Comparison of ENCODE assay signal across 18 cellular contexts in genomic region chr11:77505956-77506355, GRCh38. TPM values are rescaled to one million over a fixed set of nuclear protein-coding genes. Genes with fewer than 3 reads are reported as not detected.
DNase-seq lines count a peak whose midpoint lies in the region; ATAC-seq and TF ChIP-seq lines count a peak whose summit lies in the region.
"Had no signal": no experiment of that assay in that cellular context is flagged by ENCODE, and none has a peak within 500 bp of the region (broad histone marks: within the 10 kb centered on the region; RNA-seq: fewer than 3 reads in every experiment).

No MANE protein-coding gene starts in this region.

- H2AFZ ChIP-seq in mammary epithelial cell (ENCODE audit: low read depth, low read length), result peak overlapping the region; percentile 36

- no peaks in the 10 kb centered on the region for H3K4me1 Mint-ChIP-seq in CD8-positive, alpha-beta memory T cell

- TF ChIP-seq POLR2A in prostate gland (IDR thresholded peaks at IDR 0.05), result no peak

- H3K4me3 Mint-ChIP-seq in CD8-positive, alpha-beta memory T cell, result no peak overlapping the region

- H3K9me3 ChIP-seq in mammary epithelial cell (replicated peaks; ENCODE audit: insufficient read depth, low read length) (no peaks in the 10 kb centered on the region), prostate gland (no peaks in the 10 kb centered on the region)
- no peaks in the 10 kb centered on the region for H3K9me3 ChIP-seq in CD8-positive, alpha-beta memory T cell (ENCODE audit: low read length)

- H3K4me1 ChIP-seq in mammary epithelial cell (ENCODE audit: insufficient read depth, low read length) (peaks cover 40% of the 10 kb centered on the region), prostate gland (replicated peaks) (no peaks in the 10 kb centered on the region)
- H3K4me1 ChIP-seq in CD8-positive, alpha-beta memory T cell (ENCODE audit: insufficient read depth, low read length), result no peaks in the 10 kb centered on the region

- TF ChIP-seq CTCF in mammary epithelial cell (conservative IDR thresholded peaks at IDR 0.05 in 1 of 2, IDR thresholded peaks at IDR 0.05 in 1 of 2; ENCODE audit: extremely low read depth in 1 of 2, insufficient read depth in 1 of 2, low read depth in 1 of 2, low read length in 2 of 2) (no peak), prostate gland (IDR thresholded peaks at IDR 0.05) (no peak)

- POLR2A ChIA-PET in CD8-positive, alpha-beta memory T cell (lab: Charles Lee), result no interaction called here

- CTCF ChIA-PET in mammary epithelial cell (lab: Charles Lee; ENCODE audit: low non-redundant PET), result interaction anchor here (0.5 kb wide), 1 partner anchor 191 kb away, joined by 10 read pairs; no protein-coding TSS in a partner anchor
- CTCF ChIA-PET in CD8-positive, alpha-beta memory T cell (lab: Charles Lee), result no interaction called here

- no TSS peak for BruUV-seq in mammary epithelial cell (replicated peaks; lab: Mats Ljungman, UMichigan)

- H3K27ac ChIP-seq in mammary epithelial cell (ENCODE audit: insufficient read depth, low read depth, low read length) (no peak overlapping the region), prostate gland (no peak overlapping the region)
- H3K27ac ChIP-seq in CD8-positive, alpha-beta memory T cell (ENCODE audit: low read depth, low read length), result no peak overlapping the region
- H3K27ac ChIP-seq: HL-60 had no signal

- H3K36me3 Mint-ChIP-seq in CD8-positive, alpha-beta memory T cell, result no peaks in the 10 kb centered on the region

- H4K20me1 ChIP-seq in mammary epithelial cell (ENCODE audit: insufficient read depth, low read length), result no peaks in the 10 kb centered on the region

- intact Hi-C loops in mammary epithelial cell (cut with micrococcal nuclease), result loop anchor here (2.0 kb wide), 1 partner anchor 31 kb away; the partner anchor contains the start of gene PAK1
- intact Hi-C loops in prostate gland (cut with DNase I), result no loop called here

- 23% methylated on average over 3 of the region's 3 CpGs for WGBS in mammary epithelial cell (ENCODE audit: low coverage, missing lambda C conversion rate)
- WGBS in prostate gland, result 24% methylated on average over 3 of the region's 3 CpGs

- no peaks in the 10 kb centered on the region for H3K27me3 ChIP-seq in mammary epithelial cell (ENCODE audit: insufficient read depth, low read length)
- H3K27me3 ChIP-seq in prostate gland (replicated peaks; ENCODE audit: insufficient read depth), result no peaks in the 10 kb centered on the region
- H3K27me3 ChIP-seq in CD8-positive, alpha-beta memory T cell (ENCODE audit: insufficient read depth, low read length, poor library complexity, severe bottlenecking), result no peaks in the 10 kb centered on the region

- no peak for ATAC-seq in GM18861 (IDR thresholded peaks at IDR 0.05; ENCODE audit: unreplicated experiment)
- ATAC-seq: HCT116, HepG2 had no signal

- dilution Hi-C loops in mammary epithelial cell (cut with HindIII; ENCODE audit: low sequenced_read_pairs), result no loop called here

- H3K27me3 Mint-ChIP-seq in CD8-positive, alpha-beta memory T cell, result peaks cover 8 to 27% of the 10 kb centered on the region in 2 donors

- H3K9me3 Mint-ChIP-seq in CD8-positive, alpha-beta memory T cell, result no peaks in the 10 kb centered on the region

- no peaks in the 10 kb centered on the region for H3K36me3 ChIP-seq in mammary epithelial cell (ENCODE audit: insufficient read depth, low read length)
- no peaks in the 10 kb centered on the region for H3K36me3 ChIP-seq in prostate gland
- H3K36me3 ChIP-seq in CD8-positive, alpha-beta memory T cell (ENCODE audit: insufficient read depth, low read length), result no peaks in the 10 kb centered on the region

- no peak overlapping the region for H3K4me3 ChIP-seq in mammary epithelial cell (replicated peaks in 1 of 3; ENCODE audit: insufficient read depth in 1 of 3, low read depth in 2 of 3, low read length in 3 of 3)
- no peak overlapping the region for H3K4me3 ChIP-seq in prostate gland
- H3K4me3 ChIP-seq in CD8-positive, alpha-beta memory T cell (ENCODE audit: low read length), result no peak overlapping the region

- in situ Hi-C loops in mammary epithelial cell (cut with MboI; ENCODE audit: low sequenced_read_pairs in 2 of 2), result no loop called here

- no peak overlapping the region for H3K9ac ChIP-seq in mammary epithelial cell (ENCODE audit: insufficient read depth, low read length)

- peak; percentile 17 for DNase-seq in NCI-H345 (lab: John Stamatoyannopoulos, UW)
- no peak for DNase-seq in NCI-H345 treated with DMSO at 0.1 percent for 48 hours (lab: John Stamatoyannopoulos, UW; ENCODE audit: unreplicated experiment)
- peak; percentile 35 for DNase-seq in NCI-H1105 (lab: John Stamatoyannopoulos, UW)
- DNase-seq in mammary epithelial cell, result no peak
- DNase-seq in prostate gland (ENCODE audit: low spot score), result peak; percentile 53
- no peak for DNase-seq in CD8-positive, alpha-beta memory T cell
- DNase-seq: 8988T, C1 segment of cervical spinal cord, GOT3, KBM-7, NCI-H1694, NCI-H2081, Right ventricle myocardium superior, SW 1271 had no signal

- H3K4me2 ChIP-seq in mammary epithelial cell (ENCODE audit: insufficient read depth, low read depth, low read length), result peak overlapping the region; percentile 66

- H3K79me2 ChIP-seq in mammary epithelial cell (ENCODE audit: insufficient read depth, low read length), result no peaks in the 10 kb centered on the region

- H3K27ac Mint-ChIP-seq in CD8-positive, alpha-beta memory T cell, result no peak overlapping the region

RNA-seq across cellular contexts. Expression of gene PAK1, which starts 32.1 kb away (rescaled TPM):
- 10 to 100 TPM; 60.5 to 87.6 TPM for total RNA-seq in mammary epithelial cell
- 83.0 TPM for polyA plus RNA-seq in mammary epithelial cell
- 239 TPM for polyA minus RNA-seq in mammary epithelial cell
- total RNA-seq in prostate gland, result 10 to 100 TPM; 39.6 to 61.7 TPM
- total RNA-seq in CD8-positive, alpha-beta memory T cell, result 10 to 100 TPM; 25.9 to 32.1 TPM
- 9.3 TPM for polyA plus RNA-seq in CD8-positive, alpha-beta memory T cell

Comparison
In these comparisons a context has a peak if more than half of its experiments do, and no peak if none do; other contexts are left out.
1. DNase-seq: peak in NCI-H345 (single experiment), NCI-H1105 (single experiment) and prostate gland (single experiment); none in NCI-H345 treated with DMSO at 0.1 percent for 48 hours (single experiment), mammary epithelial cell (single experiment) and CD8-positive, alpha-beta memory T cell (0 of 5).